Comparison of ENCODE assay signal across 1 cellular context in the genomic region with DNA sequence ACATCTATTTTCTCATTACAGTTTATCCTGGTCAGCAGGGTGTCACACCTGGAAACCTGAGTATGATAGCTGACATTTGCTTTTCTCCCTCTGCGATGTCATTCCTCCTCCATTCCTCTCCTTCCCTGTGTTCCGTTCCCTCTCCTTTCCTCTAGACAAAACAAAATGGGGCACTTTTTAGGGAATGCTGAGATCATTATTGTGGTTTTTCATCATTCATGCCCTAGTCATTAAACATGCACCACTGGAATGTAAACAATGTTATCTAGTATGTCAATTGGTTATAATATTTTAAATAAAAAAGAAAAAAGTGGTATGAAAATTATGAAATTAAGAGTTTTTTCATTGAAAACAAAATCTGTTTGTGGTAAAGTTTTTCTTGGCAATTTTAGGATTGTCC.
A peak's percentile ranks its signal among the peaks of the same experiment; 100 is the strongest.
TF ChIP-seq lines count a peak whose summit lies in the region.

No MANE protein-coding gene starts in this region.

TF ChIP-seq in SK-N-SH, 30 proteins besides CTCF, POLR2A, EP300 and RAD21 (continued from another document):
- TF ChIP-seq, protein P1, sequence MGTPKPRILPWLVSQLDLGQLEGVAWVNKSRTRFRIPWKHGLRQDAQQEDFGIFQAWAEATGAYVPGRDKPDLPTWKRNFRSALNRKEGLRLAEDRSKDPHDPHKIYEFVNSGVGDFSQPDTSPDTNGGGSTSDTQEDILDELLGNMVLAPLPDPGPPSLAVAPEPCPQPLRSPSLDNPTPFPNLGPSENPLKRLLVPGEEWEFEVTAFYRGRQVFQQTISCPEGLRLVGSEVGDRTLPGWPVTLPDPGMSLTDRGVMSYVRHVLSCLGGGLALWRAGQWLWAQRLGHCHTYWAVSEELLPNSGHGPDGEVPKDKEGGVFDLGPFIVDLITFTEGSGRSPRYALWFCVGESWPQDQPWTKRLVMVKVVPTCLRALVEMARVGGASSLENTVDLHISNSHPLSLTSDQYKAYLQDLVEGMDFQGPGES (IDR thresholded peaks at IDR 0.05; ENCODE audit: low read depth, low read length): no peak
- TF ChIP-seq, protein P2, sequence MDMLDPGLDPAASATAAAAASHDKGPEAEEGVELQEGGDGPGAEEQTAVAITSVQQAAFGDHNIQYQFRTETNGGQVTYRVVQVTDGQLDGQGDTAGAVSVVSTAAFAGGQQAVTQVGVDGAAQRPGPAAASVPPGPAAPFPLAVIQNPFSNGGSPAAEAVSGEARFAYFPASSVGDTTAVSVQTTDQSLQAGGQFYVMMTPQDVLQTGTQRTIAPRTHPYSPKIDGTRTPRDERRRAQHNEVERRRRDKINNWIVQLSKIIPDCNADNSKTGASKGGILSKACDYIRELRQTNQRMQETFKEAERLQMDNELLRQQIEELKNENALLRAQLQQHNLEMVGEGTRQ (IDR thresholded peaks at IDR 0.05; ENCODE audit: borderline replicate concordance, low read depth, low read length): no peak
- peak; percentile 40; the same call in 1 of the 2 replicates for TF ChIP-seq JUND (IDR thresholded peaks at IDR 0.05)
- TF ChIP-seq ELF1 (IDR thresholded peaks at IDR 0.05): no peak
- 0 out of 2 replicates have a peak, but pooled peaks have one; percentile 26 for TF ChIP-seq TCF12 (IDR thresholded peaks at IDR 0.05)
- 0 out of 2 replicates have a peak, but pooled peaks have one; percentile 7 for TF ChIP-seq RXRA (IDR thresholded peaks at IDR 0.05; ENCODE audit: borderline replicate concordance, low read depth)
- no peak for TF ChIP-seq SIN3A (IDR thresholded peaks at IDR 0.05; ENCODE audit: borderline replicate concordance, low read depth, low read length)
- no peak for TF ChIP-seq FOXM1 (IDR thresholded peaks at IDR 0.05; ENCODE audit: low read depth)
- TF ChIP-seq, protein P3, sequence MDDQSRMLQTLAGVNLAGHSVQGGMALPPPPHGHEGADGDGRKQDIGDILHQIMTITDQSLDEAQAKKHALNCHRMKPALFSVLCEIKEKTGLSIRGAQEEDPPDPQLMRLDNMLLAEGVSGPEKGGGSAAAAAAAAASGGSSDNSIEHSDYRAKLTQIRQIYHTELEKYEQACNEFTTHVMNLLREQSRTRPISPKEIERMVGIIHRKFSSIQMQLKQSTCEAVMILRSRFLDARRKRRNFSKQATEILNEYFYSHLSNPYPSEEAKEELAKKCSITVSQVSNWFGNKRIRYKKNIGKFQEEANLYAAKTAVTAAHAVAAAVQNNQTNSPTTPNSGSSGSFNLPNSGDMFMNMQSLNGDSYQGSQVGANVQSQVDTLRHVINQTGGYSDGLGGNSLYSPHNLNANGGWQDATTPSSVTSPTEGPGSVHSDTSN (IDR thresholded peaks at IDR 0.05): 0 out of 2 replicates have a peak, but pooled peaks have one; percentile 24
- TF ChIP-seq FOXJ3 (CRISPR knock-in tag; IDR thresholded peaks at IDR 0.05): no peak
- TF ChIP-seq, protein P4, sequence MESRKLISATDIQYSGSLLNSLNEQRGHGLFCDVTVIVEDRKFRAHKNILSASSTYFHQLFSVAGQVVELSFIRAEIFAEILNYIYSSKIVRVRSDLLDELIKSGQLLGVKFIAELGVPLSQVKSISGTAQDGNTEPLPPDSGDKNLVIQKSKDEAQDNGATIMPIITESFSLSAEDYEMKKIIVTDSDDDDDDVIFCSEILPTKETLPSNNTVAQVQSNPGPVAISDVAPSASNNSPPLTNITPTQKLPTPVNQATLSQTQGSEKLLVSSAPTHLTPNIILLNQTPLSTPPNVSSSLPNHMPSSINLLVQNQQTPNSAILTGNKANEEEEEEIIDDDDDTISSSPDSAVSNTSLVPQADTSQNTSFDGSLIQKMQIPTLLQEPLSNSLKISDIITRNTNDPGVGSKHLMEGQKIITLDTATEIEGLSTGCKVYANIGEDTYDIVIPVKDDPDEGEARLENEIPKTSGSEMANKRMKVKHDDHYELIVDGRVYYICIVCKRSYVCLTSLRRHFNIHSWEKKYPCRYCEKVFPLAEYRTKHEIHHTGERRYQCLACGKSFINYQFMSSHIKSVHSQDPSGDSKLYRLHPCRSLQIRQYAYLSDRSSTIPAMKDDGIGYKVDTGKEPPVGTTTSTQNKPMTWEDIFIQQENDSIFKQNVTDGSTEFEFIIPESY (IDR thresholded peaks at IDR 0.05; ENCODE audit: borderline replicate concordance, low read depth): no peak
